Comparison of ENCODE assay signal across 9 cellular contexts in genomic region chr7:103065666-103066065, GRCh38. TPM values are rescaled to one million over a fixed set of nuclear protein-coding genes. Genes with fewer than 3 reads are reported as not detected.
DNase-seq lines count a peak whose midpoint lies in the region; ATAC-seq and TF ChIP-seq lines count a peak whose summit lies in the region.
"Had no signal": no experiment of that assay in that cellular context is flagged by ENCODE, and none has a peak within 500 bp of the region (broad histone marks: within the 10 kb centered on the region; RNA-seq: fewer than 3 reads in every experiment).

No MANE protein-coding gene starts in this region.

- no peaks in the 10 kb centered on the region for H3K9me3 Mint-ChIP-seq in stimulated activated naive B cell treated with anti-CD40 and anti-IgM and Interleukin-4, amounts not matched to agents 10 μg/mL and 1 μg/mL and 100 μg/mL, for 72 hours

- H3K79me2 ChIP-seq in PC-9 (ENCODE audit: low read depth), result no peaks in the 10 kb centered on the region
- H3K79me2 ChIP-seq in hepatocyte, result no peaks in the 10 kb centered on the region

- H4K20me1 ChIP-seq in PC-9 (ENCODE audit: insufficient read depth) (no peaks in the 10 kb centered on the region), hepatocyte (ENCODE audit: insufficient read depth, poor library complexity, severe bottlenecking) (no peaks in the 10 kb centered on the region)

- peak; percentile 78 to 81 for ATAC-seq in stimulated activated naive B cell treated with anti-CD40 and anti-IgM and Interleukin-4, amounts not matched to agents 10 μg/mL and 1 μg/mL and 100 μg/mL, for 72 hours (replicated peaks)
- no peak for ATAC-seq in GM19455 (IDR thresholded peaks at IDR 0.05; ENCODE audit: unreplicated experiment)

- H3K27ac ChIP-seq in PC-9 (no peak overlapping the region), hepatocyte (no peak overlapping the region)

- DNase-seq in D341Med (ENCODE audit: low spot score), result peak; percentile 70
- DNase-seq in HCEC 1CT, result peak; percentile 41
- peak in 1 of 2 experiments; percentile 23 for DNase-seq in PC-9
- DNase-seq in activated naive CD4-positive, alpha-beta T cell (lab: John Stamatoyannopoulos, UW), result peak in 3 of 4 experiments; percentile 3 to 36 (median 11)
- peak; percentile 46 for DNase-seq in hepatocyte (ENCODE audit: low spot score)
- DNase-seq in stimulated activated naive B cell treated with anti-CD40 and anti-IgM and Interleukin-4, amounts not matched to agents 10 μg/mL and 1 μg/mL and 100 μg/mL, for 72 hours, result peak; percentile 26
- DNase-seq in NCI-H2029 treated with DMSO at 0.1 percent for 48 hours (lab: John Stamatoyannopoulos, UW), result no peak

- no peak overlapping the region for H3K4me3 ChIP-seq in PC-9
- H3K4me3 ChIP-seq in hepatocyte, result no peak overlapping the region

- POLR2A ChIA-PET in PC-9 (lab: Charles Lee; ENCODE audit: unreplicated experiment), result no interaction called here

- H3K36me3 ChIP-seq in PC-9 (ENCODE audit: low read depth) (no peaks in the 10 kb centered on the region), hepatocyte (replicated peaks; ENCODE audit: insufficient read depth, low read depth) (no peaks in the 10 kb centered on the region)

- peaks cover 0 to 2% of the 10 kb centered on the region in 2 donors for H3K4me1 Mint-ChIP-seq in stimulated activated naive B cell treated with anti-CD40 and anti-IgM and Interleukin-4, amounts not matched to agents 10 μg/mL and 1 μg/mL and 100 μg/mL, for 72 hours

- H3K9me3 ChIP-seq in PC-9 (ENCODE audit: insufficient read depth, low read depth) (no peaks in the 10 kb centered on the region), hepatocyte (ENCODE audit: low read depth) (no peaks in the 10 kb centered on the region)

- H3K9me2 ChIP-seq in PC-9 (ENCODE audit: insufficient read depth), result no peaks in the 10 kb centered on the region
- H3K9me2 ChIP-seq in hepatocyte (replicated peaks; ENCODE audit: insufficient read depth), result no peaks in the 10 kb centered on the region

- no peaks in the 10 kb centered on the region for H3K4me1 ChIP-seq in PC-9 (replicated peaks; ENCODE audit: insufficient read depth)
- no peaks in the 10 kb centered on the region for H3K4me1 ChIP-seq in hepatocyte (ENCODE audit: insufficient read depth)

- H3F3A ChIP-seq in PC-9 (ENCODE audit: insufficient read depth, low read depth), result no peaks in the 10 kb centered on the region

- peak; percentile 53 for TF ChIP-seq CTCF in PC-9 (conservative IDR thresholded peaks at IDR 0.05)
- peak; percentile 29 for TF ChIP-seq CTCF in hepatocyte (IDR thresholded peaks at IDR 0.05; ENCODE audit: poor library complexity)

- CTCF ChIA-PET in PC-9 (lab: Charles Lee), result interaction anchor here (0.7 kb wide), 1 partner anchor 370 kb away, joined by 3 read pairs; no protein-coding TSS in a partner anchor

- H2AFZ ChIP-seq in PC-9 (no peak overlapping the region), hepatocyte (no peak overlapping the region)

- H3K36me3 Mint-ChIP-seq in stimulated activated naive B cell treated with anti-CD40 and anti-IgM and Interleukin-4, amounts not matched to agents 10 μg/mL and 1 μg/mL and 100 μg/mL, for 72 hours, result no peaks in the 10 kb centered on the region

- BruUV-seq in PC-9 (replicated peaks; lab: Mats Ljungman, UMichigan), result no TSS peak

- H3K4me2 ChIP-seq in PC-9, result no peak overlapping the region
- no peak overlapping the region for H3K4me2 ChIP-seq in hepatocyte

- H3K27me3 ChIP-seq in PC-9 (ENCODE audit: insufficient read depth, low read depth) (no peaks in the 10 kb centered on the region), hepatocyte (no peaks in the 10 kb centered on the region)

- no peak overlapping the region for H3K27ac Mint-ChIP-seq in stimulated activated naive B cell treated with anti-CD40 and anti-IgM and Interleukin-4, amounts not matched to agents 10 μg/mL and 1 μg/mL and 100 μg/mL, for 72 hours

- H3K4me3 Mint-ChIP-seq in stimulated activated naive B cell treated with anti-CD40 and anti-IgM and Interleukin-4, amounts not matched to agents 10 μg/mL and 1 μg/mL and 100 μg/mL, for 72 hours, result no peak overlapping the region

- 20% methylated on average over 1 of the region's 1 CpG for WGBS in hepatocyte (ENCODE audit: low lambda C conversion rate, missing lambda C conversion rate)

- no peaks in the 10 kb centered on the region for H3K27me3 Mint-ChIP-seq in stimulated activated naive B cell treated with anti-CD40 and anti-IgM and Interleukin-4, amounts not matched to agents 10 μg/mL and 1 μg/mL and 100 μg/mL, for 72 hours

- intact Hi-C loops in PC-9 (cut with micrococcal nuclease; ENCODE audit: unreplicated experiment), result no loop called here

RNA-seq across cellular contexts. Expression of gene FBXL13, which starts 8.9 kb away (rescaled TPM):
- total RNA-seq in PC-9 (2021) (10.4 and 19.4 TPM in 2 replicates), hepatocyte (1.8 and 3.3 TPM in 2 replicates)
- 0.10 and 0.30 TPM in 2 replicates for polyA plus RNA-seq in hepatocyte
- total RNA-seq: T-helper 2 cell treated with Interferon-gamma antibody and Interleukin-4, amounts not matched to agents 100 ng/mL and 5 ng/mL, for 36 hours had no signal

RNA-seq across cellular contexts. Expression of gene ARMC10, which starts 9.3 kb away (rescaled TPM):
- total RNA-seq in PC-9 (2021), result 53.3 and 66.0 TPM in 2 replicates
- 27.2 and 35.7 TPM in 2 replicates for total RNA-seq in hepatocyte
- 28.5 and 33.5 TPM in 2 replicates for polyA plus RNA-seq in hepatocyte
